In genomic region chr2:84212611-84213314, GRCh38 we compare ENCODE assay signal across 13 cellular contexts.
DNase-seq lines count a peak whose midpoint lies in the region; ATAC-seq, FAIRE-seq and TF ChIP-seq lines count a peak whose summit lies in the region.
"Had no signal": no experiment of that assay in that cellular context is flagged by ENCODE, and none has a peak within 500 bp of the region (broad histone marks: within the 10 kb centered on the region; RNA-seq: fewer than 3 reads in every experiment).

No MANE protein-coding gene starts in this region.

- peak; percentile 81 for ATAC-seq in GM19035 (IDR thresholded peaks at IDR 0.05; ENCODE audit: unreplicated experiment)
- ATAC-seq in GM21786 (IDR thresholded peaks at IDR 0.05; ENCODE audit: unreplicated experiment): peak; percentile 90
- ATAC-seq in HG03159 (IDR thresholded peaks at IDR 0.05; ENCODE audit: unreplicated experiment): peak; percentile 90
- no peak for ATAC-seq in HG03196 (IDR thresholded peaks at IDR 0.05; ENCODE audit: unreplicated experiment)
- ATAC-seq: activated naive CD8-positive, alpha-beta T cell treated with anti-CD3 and anti-CD28 coated beads, Interleukin-2, amount 50 U/mL, for 24 hours had no signal

- FAIRE-seq in GM12892 (lab: Jason Lieb, UNC): peak; percentile 58
- FAIRE-seq: colon, RCC 7860 had no signal

- DNase-seq in GM12892 (ENCODE audit: insufficient read length) (no peak), NCI-H1417 treated with DMSO at 0.1 percent for 48 hours (lab: John Stamatoyannopoulos, UW) (no peak), SW480 (ENCODE audit: low spot score) (no peak), NAMALWA (ENCODE audit: low spot score) (no peak)
- DNase-seq: activated naive CD8-positive, alpha-beta T cell treated with anti-CD3 and anti-CD28 coated beads, Interleukin-2, amount 50 U/mL, for 24 hours; NCI-H226; ovary had no signal

- no peak for TF ChIP-seq POLR2A in GM12892 (IDR thresholded peaks at IDR 0.05; ENCODE audit: low read depth, low read length)
